Comparison of ENCODE assay signal across 20 cellular contexts in genomic region chr9:94974154-94974860, GRCh38.
DNase-seq lines count a peak whose midpoint lies in the region; ATAC-seq, FAIRE-seq and TF ChIP-seq lines count a peak whose summit lies in the region.
"Had no signal": no experiment of that assay in that cellular context is flagged by ENCODE, and none has a peak within 500 bp of the region (broad histone marks: within the 10 kb centered on the region; RNA-seq: fewer than 3 reads in every experiment).

No MANE protein-coding gene starts in this region.

- POLR2A ChIA-PET in HepG2 (lab: Yijun Ruan, JAX): interaction anchor here (1.3 to 3.3 kb wide), 2 partner anchors 16 to 49 kb away, joined by 4 to 22 read pairs; no protein-coding TSS in a partner anchor

- no peaks in the 10 kb centered on the region for H3K36me3 ChIP-seq in GM23248 (ENCODE audit: low read depth)
- no peaks in the 10 kb centered on the region for H3K36me3 ChIP-seq in HepG2 (replicated peaks in 1 of 2; ENCODE audit: control insufficient read depth in 1 of 2, insufficient read depth in 2 of 2, low read length in 2 of 2)
- H3K36me3 ChIP-seq in skeletal muscle satellite cell (ENCODE audit: insufficient read depth, low read length): no peaks in the 10 kb centered on the region
- H3K36me3 ChIP-seq: SJSA1 had no signal

- peak overlapping the region; percentile 56 for H3K27ac ChIP-seq in GM23248
- H3K27ac ChIP-seq in HepG2 (ENCODE audit: extremely low read length, insufficient read depth, low read length): no peak overlapping the region
- H3K27ac ChIP-seq: SJSA1 had no signal

- no peak for FAIRE-seq in HepG2 (lab: Jason Lieb, UNC)
- FAIRE-seq: K562 had no signal

- H3K9ac ChIP-seq in GM23248: no peak overlapping the region
- H3K9ac ChIP-seq in HepG2 (ENCODE audit: insufficient read depth, low read depth, low read length): no peak overlapping the region
- peak overlapping the region; percentile 33 for H3K9ac ChIP-seq in skeletal muscle satellite cell (ENCODE audit: low read depth, low read length)

- no peak overlapping the region for H3K4me3 ChIP-seq in GM23248
- H3K4me3 ChIP-seq in HepG2 (replicated peaks in 1 of 3; ENCODE audit: insufficient read depth in 1 of 3, low read depth in 2 of 3, low read length in 3 of 3): no peak overlapping the region
- H3K4me3 ChIP-seq in skeletal muscle satellite cell (ENCODE audit: low read length): no peak overlapping the region
- H3K4me3 ChIP-seq: K562, SJSA1, skin epidermis, tibial nerve had no signal

- 48 to 51% methylated on average over 10 of the region's 10 CpGs for WGBS in GM23248 (ENCODE audit: low coverage in 1 of 2, low lambda C conversion rate in 2 of 2, missing lambda C conversion rate in 2 of 2), 2 experiments
- WGBS in HepG2 (ENCODE audit: low lambda C conversion rate): 84% methylated on average over 10 of the region's 10 CpGs

- TF ChIP-seq POLR2A in HepG2 (IDR thresholded peaks at IDR 0.05; ENCODE audit: insufficient read depth in 1 of 2, low read depth in 2 of 2, low read length in 2 of 2): no peak

- no peak for TF ChIP-seq CTCF in HepG2 (CRISPR knock-in tag; IDR thresholded peaks at IDR 0.05)

- H3F3A ChIP-seq in GM23248 (ENCODE audit: insufficient read depth): peaks cover 14% of the 10 kb centered on the region

- H3K4me2 ChIP-seq in GM23248 (ENCODE audit: unreplicated experiment) (no peak overlapping the region), HepG2 (ENCODE audit: low read depth, low read length) (no peak overlapping the region), skeletal muscle satellite cell (ENCODE audit: low read length) (peak overlapping the region; percentile 32)

- no peaks in the 10 kb centered on the region for H3K9me3 ChIP-seq in GM23248 (ENCODE audit: low read depth)
- H3K9me3 ChIP-seq in HepG2 (ENCODE audit: low read length): no peaks in the 10 kb centered on the region
- no peaks in the 10 kb centered on the region for H3K9me3 ChIP-seq in skeletal muscle satellite cell (replicated peaks; ENCODE audit: low read length)
- H3K9me3 ChIP-seq: SJSA1, tibial nerve had no signal

- intact Hi-C loops in HepG2 (cut with micrococcal nuclease; ENCODE audit: unreplicated experiment): loop anchor here (5.0 kb wide), 1 partner anchor 33 kb away; no protein-coding TSS in a partner anchor

- in situ Hi-C loops in GM23248 (cut with MboI): no loop called here
- in situ Hi-C loops in HepG2 (cut with HindIII; ENCODE audit: extremely low pct_ligation_motif_present, low pct_unique_long_range_greater_than_20kb): no loop called here
- in situ Hi-C loops in KBM-7 (cut with MboI; ENCODE audit: low pct_unique_long_range_greater_than_20kb, low sequenced_read_pairs): no loop called here

- H3K4me1 ChIP-seq in GM23248 (ENCODE audit: insufficient read depth) (peaks cover 13% of the 10 kb centered on the region), HepG2 (ENCODE audit: insufficient read depth, low read length) (peaks cover 81% of the 10 kb centered on the region), skeletal muscle satellite cell (ENCODE audit: control insufficient read depth, insufficient read depth, low read length) (peaks cover 37% of the 10 kb centered on the region)

- TF ChIP-seq RAD21 in HepG2 (CRISPR knock-in tag; IDR thresholded peaks at IDR 0.05): no peak

- H2AFZ ChIP-seq in GM23248 (no peak overlapping the region), HepG2 (ENCODE audit: low read length) (no peak overlapping the region)

- ATAC-seq in HepG2: no peak
- ATAC-seq: K562 had no signal

- H3K79me2 ChIP-seq in GM23248 (ENCODE audit: insufficient read depth): no peaks in the 10 kb centered on the region
- no peaks in the 10 kb centered on the region for H3K79me2 ChIP-seq in HepG2 (ENCODE audit: insufficient read depth, low read length)

- H3K9me2 ChIP-seq in GM23248 (ENCODE audit: insufficient read depth): no peaks in the 10 kb centered on the region

- CTCF ChIA-PET in HepG2 (lab: Yijun Ruan, JAX; ENCODE audit: low intra/inter-chr PET ratio, low total read pairs): no interaction called here

- H4K20me1 ChIP-seq in GM23248 (ENCODE audit: insufficient read depth) (no peaks in the 10 kb centered on the region), HepG2 (ENCODE audit: insufficient read depth, low read length) (no peaks in the 10 kb centered on the region)

- H3K27me3 ChIP-seq in GM23248 (replicated peaks; ENCODE audit: insufficient read depth): no peaks in the 10 kb centered on the region
- no peaks in the 10 kb centered on the region for H3K27me3 ChIP-seq in HepG2 (ENCODE audit: control insufficient read depth in 1 of 2, insufficient read depth in 2 of 2, low read length in 2 of 2)
- H3K27me3 ChIP-seq in skeletal muscle satellite cell (ENCODE audit: control insufficient read depth, insufficient read depth, low read length): no peaks in the 10 kb centered on the region
- H3K27me3 ChIP-seq: SJSA1, tibial nerve had no signal

- TF ChIP-seq EP300 in HepG2 (IDR thresholded peaks at IDR 0.05; ENCODE audit: low read depth in 2 of 2, low read length in 2 of 2) (no peak), HepG2 (CRISPR knock-in tag; IDR thresholded peaks at IDR 0.05; ENCODE audit: borderline replicate concordance) (no peak)

- BruUV-seq in HepG2 (replicated peaks; lab: Mats Ljungman, UMichigan): no TSS peak

- DNase-seq in GM23248 (peak; percentile 37), amniotic epithelial cell (ENCODE audit: low read depth) (peak; percentile 24), HepG2 (ENCODE audit: low spot score) (no peak), KBM-7 (no peak), AML-193 (lab: John Stamatoyannopoulos, UW) (no peak), GOT3 (lab: John Stamatoyannopoulos, UW) (no peak), NCI-H1417 treated with DMSO at 0.1 percent for 48 hours (lab: John Stamatoyannopoulos, UW) (no peak)
- DNase-seq: activated T-cell treated with anti-CD3 and anti-CD28 coated beads for 4 hours; C1 segment of cervical spinal cord; DMS153; effector memory CD4-positive, alpha-beta T cell; islet precursor cell; NCI-H526; occipital lobe; OCI-M1 had no signal

TF ChIP-seq in HepG2, 621 proteins besides CTCF, POLR2A, EP300 and RAD21:
- TF ChIP-seq SRF (IDR thresholded peaks at IDR 0.05; ENCODE audit: low read depth, low read length) (0 out of 2 replicates have a peak, but pooled peaks have one; percentile 28), CEBPB (IDR thresholded peaks at IDR 0.05; ENCODE audit: borderline replicate concordance, low read depth, low read length) (peak; percentile 35; the same call in 1 of the 2 replicates), HDAC1 (CRISPR knock-in tag; IDR thresholded peaks at IDR 0.05) (no peak), ZNF644 (CRISPR knock-in tag; IDR thresholded peaks at IDR 0.05; ENCODE audit: low read depth) (no peak)
TF ChIP-seq in HepG2: peak in this region for 2.

Comparison
In these comparisons a context has a peak if more than half of its experiments do, and no peak if none do; other contexts are left out.
1. DNase-seq: peak in GM23248 (single experiment) and amniotic epithelial cell (single experiment); none in HepG2 (single experiment), KBM-7 (single experiment), AML-193 (0 of 2), GOT3 (single experiment) and NCI-H1417 treated with DMSO at 0.1 percent for 48 hours (single experiment).